Comparison of ENCODE assay signal across 20 cellular contexts in the genomic region with DNA sequence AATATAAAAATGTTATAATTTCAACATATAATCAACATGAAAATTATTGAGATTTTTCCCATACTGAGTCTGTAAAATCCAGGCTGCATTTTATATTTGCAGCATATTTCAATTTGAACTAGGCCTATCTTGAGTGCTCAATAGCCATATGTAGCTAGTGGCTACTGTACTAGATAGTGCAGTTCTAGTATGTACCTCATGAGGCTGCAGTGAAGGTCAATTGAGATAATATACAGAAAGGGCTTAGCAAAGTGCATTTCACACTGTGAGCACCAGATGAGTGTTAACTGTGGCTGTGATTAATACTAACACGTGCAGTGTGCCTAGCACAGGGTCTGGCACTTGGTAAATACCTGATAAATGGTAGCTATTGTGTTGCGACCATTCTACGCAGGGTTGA. TPM values are rescaled to one million over a fixed set of nuclear protein-coding genes. Genes with fewer than 3 reads are reported as not detected.
"Had no signal": no experiment of that assay in that cellular context is flagged by ENCODE, and none has a peak within 500 bp of the region (broad histone marks: within the 10 kb centered on the region; RNA-seq: fewer than 3 reads in every experiment).

No MANE protein-coding gene starts in this region.

- H3K36me3 ChIP-seq: cardiac muscle cell, colonic mucosa, neutrophil had no signal

- DNase-seq: activated CD4-positive, alpha-beta T cell treated with anti-CD3 and anti-CD28 coated beads for 1 hour; activated CD4-positive, alpha-beta T cell treated with anti-CD3 and anti-CD28 coated beads, Interleukin-2, amount 50 U/mL, for 48 hours; activated naive CD4-positive, alpha-beta T cell; activated naive CD8-positive, alpha-beta T cell treated with anti-CD3 and anti-CD28 coated beads, Interleukin-2, amount 50 U/mL, for 24 hours; colonic mucosa; effector CD4-positive, alpha-beta T cell; kidney; sigmoid colon; stimulated activated CD4-positive, alpha-beta T cell treated with anti-CD3 and anti-CD28 coated beads, Interleukin-12 subunit alpha, Interleukin-12 subunit beta, amount 100 ng/mL, for 4 hours; stimulated activated naive CD4-positive, alpha-beta T cell had no signal

- H3K27me3 ChIP-seq: cardiac muscle cell, gastroesophageal sphincter, sigmoid colon had no signal

- H3K27ac Mint-ChIP-seq: activated naive CD8-positive, alpha-beta T cell treated with anti-CD3 and anti-CD28 coated beads, Interleukin-2, amount 50 U/mL, for 24 hours; type B pancreatic cell had no signal

- H3K4me1 ChIP-seq: colonic mucosa had no signal

- FAIRE-seq: astrocyte, kidney had no signal

- H3K9me3 ChIP-seq: colonic mucosa, gastroesophageal sphincter, neutrophil, sigmoid colon had no signal

- H3K4me3 Mint-ChIP-seq: activated naive CD8-positive, alpha-beta T cell treated with anti-CD3 and anti-CD28 coated beads, Interleukin-2, amount 50 U/mL, for 24 hours; type B pancreatic cell had no signal

- ATAC-seq: activated naive CD8-positive, alpha-beta T cell treated with anti-CD3 and anti-CD28 coated beads, Interleukin-2, amount 50 U/mL, for 24 hours; gastroesophageal sphincter had no signal

- H3K9me3 Mint-ChIP-seq: activated naive CD8-positive, alpha-beta T cell treated with anti-CD3 and anti-CD28 coated beads, Interleukin-2, amount 50 U/mL, for 24 hours; type B pancreatic cell had no signal

- H3K4me3 ChIP-seq: cardiac muscle cell, colonic mucosa, gastroesophageal sphincter, sigmoid colon had no signal

- H3K27ac ChIP-seq: cardiac muscle cell, colonic mucosa, epithelial cell of prostate, neutrophil had no signal

RNA-seq across cellular contexts. Expression of a gene that starts 6.9 kb away (rescaled TPM):
- total RNA-seq: myocyte had no signal

RNA-seq across cellular contexts. Expression of a gene that starts 14.6 kb away (rescaled TPM):
- total RNA-seq: astrocyte, cardiac muscle cell, colonic mucosa, gastroesophageal sphincter, kidney, lower leg skin, mesenteric fat pad, myocyte, posterior vena cava, sigmoid colon had no signal
- polyA plus RNA-seq: sigmoid colon had no signal

RNA-seq across cellular contexts. Expression of a gene that starts 18.8 kb away (rescaled TPM):
- total RNA-seq: astrocyte, mesenteric fat pad, myocyte had no signal
